10 cellular contexts compared by ENCODE assay signal in the genomic region with DNA sequence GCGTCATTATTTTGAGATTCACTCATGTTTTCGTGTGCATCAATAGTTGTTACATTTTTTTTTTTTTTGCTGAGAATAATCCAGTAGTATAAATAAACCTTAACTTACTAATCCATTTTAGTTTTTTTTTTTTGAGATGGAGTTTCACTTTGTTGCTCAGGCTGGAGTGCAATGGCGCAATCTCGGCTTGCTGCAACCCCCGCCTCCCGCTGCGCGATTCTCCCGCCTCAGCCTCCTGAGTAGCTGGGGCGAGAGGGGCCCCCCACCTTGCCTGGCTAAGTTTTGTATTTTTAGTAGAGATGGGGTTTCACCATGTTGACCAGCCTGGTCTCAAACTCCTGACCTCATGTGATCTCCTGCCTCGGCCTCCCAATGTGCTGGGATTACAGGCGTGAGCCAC.
"Had no signal": no experiment of that assay in that cellular context is flagged by ENCODE, and none has a peak within 500 bp of the region (broad histone marks: within the 10 kb centered on the region; RNA-seq: fewer than 3 reads in every experiment).

No MANE protein-coding gene starts in this region.

- H3K36me3 ChIP-seq: HAP-1 had no signal

- H2AFZ ChIP-seq: GM23248, GM23338 had no signal

- H3K9me3 ChIP-seq: HAP-1 had no signal

- H3K4me1 ChIP-seq: HAP-1 had no signal

- ATAC-seq: GM23338, HCT116 had no signal

- H3K4me2 ChIP-seq: GM23338 had no signal

- DNase-seq: GM23248, GOT3, H7, H9, HCEC 1CT, HFFc6 had no signal

- H3K27ac ChIP-seq: GM23248 had no signal

- FAIRE-seq: H1 had no signal

- H3K4me3 ChIP-seq: GM23248, GM23338, HAP-1 had no signal

- H3K9ac ChIP-seq: GM23248 had no signal
